ENCODE assay signal across 1 cellular context in the genomic region with DNA sequence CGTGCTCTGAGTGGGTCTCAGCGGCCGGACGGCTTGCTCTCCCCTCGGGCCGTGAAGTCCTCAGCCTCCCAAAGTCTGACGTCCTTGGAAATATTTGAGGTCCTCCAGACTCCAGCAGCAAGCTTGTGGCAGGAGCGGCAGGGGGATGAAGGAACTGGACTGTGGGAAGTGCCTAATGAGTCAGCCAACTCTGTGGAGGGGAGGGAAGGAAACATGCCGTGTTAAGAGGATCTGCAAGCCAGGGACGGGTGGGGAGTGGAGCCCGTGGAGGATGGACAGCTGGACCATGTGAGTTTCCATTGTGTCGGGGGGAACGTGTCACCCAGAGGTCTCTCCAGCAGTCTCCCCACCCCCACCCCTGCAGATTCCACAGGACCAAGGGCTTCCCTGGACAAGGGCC.
TF ChIP-seq lines count a peak whose summit lies in the region.

No MANE protein-coding gene starts in this region.

TF ChIP-seq in K562, 482 proteins besides CTCF, POLR2A, EP300 and RAD21 (continued from another document):
- TF ChIP-seq E2F6 (IDR thresholded peaks at IDR 0.05; ENCODE audit: borderline replicate concordance in 1 of 2, extremely low read depth in 1 of 2, insufficient read depth in 1 of 2, insufficient read length in 1 of 2, low read depth in 1 of 2, low read length in 1 of 2, poor library complexity in 1 of 2, severe bottlenecking in 1 of 2) = peak in 1 of 2 experiments; percentile 18
